In genomic region chr12:49789992-49790391, GRCh38 we compare ENCODE assay signal across 21 cellular contexts. TPM values are rescaled to one million over a fixed set of nuclear protein-coding genes. Genes with fewer than 3 reads are reported as not detected.
DNase-seq lines count a peak whose midpoint lies in the region; ATAC-seq, FAIRE-seq and TF ChIP-seq lines count a peak whose summit lies in the region.
"Had no signal": no experiment of that assay in that cellular context is flagged by ENCODE, and none has a peak within 500 bp of the region (broad histone marks: within the 10 kb centered on the region; RNA-seq: fewer than 3 reads in every experiment).

No MANE protein-coding gene starts in this region.

- H3K36me3 Mint-ChIP-seq in GM23338 (ENCODE audit: low read depth): peaks cover 9% of the 10 kb centered on the region; the same call in 1 of the 3 replicates
- H3K36me3 Mint-ChIP-seq: activated naive CD8-positive, alpha-beta T cell treated with anti-CD3 and anti-CD28 coated beads for 36 hours had no signal

- no peak overlapping the region for H3K27ac ChIP-seq in GM23338 (ENCODE audit: low read depth)
- H3K27ac ChIP-seq: breast epithelium, hepatocyte, ovary, suprapubic skin had no signal

- 0 out of 2 replicates have a peak, but pooled peaks cover 4% of the 10 kb centered on the region for H3K9me2 ChIP-seq in GM23338 (ENCODE audit: insufficient read depth)

- H2AFZ ChIP-seq in GM23338: no peak overlapping the region
- H2AFZ ChIP-seq: hepatocyte had no signal

- H3K36me3 ChIP-seq in GM23338 (ENCODE audit: insufficient read depth): no peaks in the 10 kb centered on the region
- H3K36me3 ChIP-seq: breast epithelium, ovary had no signal

- peaks cover 9% of the 10 kb centered on the region; the same call in 1 of the 2 replicates for H3K4me1 ChIP-seq in GM23338 (ENCODE audit: insufficient read depth)
- H3K4me1 ChIP-seq: breast epithelium, suprapubic skin had no signal

- H3K9me3 Mint-ChIP-seq in GM23338: peaks cover 7% of the 10 kb centered on the region
- H3K9me3 Mint-ChIP-seq: activated naive CD8-positive, alpha-beta T cell treated with anti-CD3 and anti-CD28 coated beads for 36 hours had no signal

- H3K27me3 ChIP-seq in GM23338 (ENCODE audit: insufficient read depth): no peaks in the 10 kb centered on the region
- H3K27me3 ChIP-seq: breast epithelium, hepatocyte, ovary, suprapubic skin had no signal

- no peaks in the 10 kb centered on the region for H3K79me2 ChIP-seq in GM23338 (replicated peaks; ENCODE audit: insufficient read depth)
- H3K79me2 ChIP-seq: hepatocyte had no signal

- no peak overlapping the region for H3K4me2 ChIP-seq in GM23338
- H3K4me2 ChIP-seq: hepatocyte had no signal

- no peak for TF ChIP-seq POLR2A in H54 (IDR thresholded peaks at IDR 0.05; ENCODE audit: low read depth, low read length)

- peak; percentile 34 to 55 for TF ChIP-seq CTCF in GM23338 (conservative IDR thresholded peaks at IDR 0.05; ENCODE audit: low read depth in 2 of 2)
- TF ChIP-seq CTCF in epithelial cell of proximal tubule (conservative IDR thresholded peaks at IDR 0.05; ENCODE audit: low read depth, low read length): peak; percentile 24

- no peaks in the 10 kb centered on the region for H3F3A ChIP-seq in GM23338 (replicated peaks; ENCODE audit: low read depth)

- H3K4me3 ChIP-seq in GM23338: no peak overlapping the region
- H3K4me3 ChIP-seq in epithelial cell of proximal tubule (ENCODE audit: low read depth, low read length): no peak overlapping the region
- H3K4me3 ChIP-seq: breast epithelium, hepatocyte, ovary, suprapubic skin had no signal

- H3K27ac Mint-ChIP-seq in GM23338: peak overlapping the region; percentile 65; the same call in 1 of the 2 replicates
- H3K27ac Mint-ChIP-seq: activated B cell treated with CpG ODN at 0.5 μM for 24 hours; activated naive CD8-positive, alpha-beta T cell treated with anti-CD3 and anti-CD28 coated beads for 36 hours; T-helper 17 cell had no signal

- FAIRE-seq in H54 (lab: Jason Lieb, UNC): no peak

- DNase-seq in GM23338 (ENCODE audit: low spot score): peak; percentile 89
- DNase-seq in NCI-H69 (lab: John Stamatoyannopoulos, UW): peak; percentile 82
- DNase-seq in epithelial cell of proximal tubule (ENCODE audit: low read depth): no peak
- peak; percentile 44 for DNase-seq in posterior vena cava (ENCODE audit: low spot score)
- no peak for DNase-seq in T1000 (lab: John Stamatoyannopoulos, UW)
- DNase-seq in occipital lobe (lab: John Stamatoyannopoulos, UW): no peak
- DNase-seq in H54 (ENCODE audit: insufficient read length, low spot score): no peak
- DNase-seq: activated B cell treated with CpG ODN at 0.5 μM for 24 hours; activated naive CD8-positive, alpha-beta T cell treated with anti-CD3 and anti-CD28 coated beads for 36 hours; AML-193; effector CD8-positive, alpha-beta T cell; GDM1; Karpas-422; SIG-M5; stimulated activated CD4-positive, alpha-beta T cell treated with anti-CD3 and anti-CD28 coated beads, Interleukin-4, amount 100 ng/mL, for 24 hours; T-helper 17 cell had no signal

- peaks cover 19% of the 10 kb centered on the region for H3K4me1 Mint-ChIP-seq in GM23338
- H3K4me1 Mint-ChIP-seq: activated B cell treated with CpG ODN at 0.5 μM for 24 hours; activated naive CD8-positive, alpha-beta T cell treated with anti-CD3 and anti-CD28 coated beads for 36 hours had no signal

- H3K27me3 Mint-ChIP-seq in GM23338 (ENCODE audit: insufficient read depth, low read depth, poor library complexity): peaks cover 14% of the 10 kb centered on the region
- H3K27me3 Mint-ChIP-seq: activated naive CD8-positive, alpha-beta T cell treated with anti-CD3 and anti-CD28 coated beads for 36 hours; T-helper 17 cell had no signal

- intact Hi-C loops in posterior vena cava (cut with DNase I): no loop called here

- peak; percentile 71 for ATAC-seq in GM23338
- ATAC-seq: left lobe of liver, T-helper 17 cell had no signal

- no peak overlapping the region; the same call in 2 of the 3 replicates for H3K4me3 Mint-ChIP-seq in GM23338
- H3K4me3 Mint-ChIP-seq: activated B cell treated with CpG ODN at 0.5 μM for 24 hours; activated naive CD8-positive, alpha-beta T cell treated with anti-CD3 and anti-CD28 coated beads for 36 hours; T-helper 17 cell had no signal

- no peaks in the 10 kb centered on the region; the same call in 1 of the 2 replicates for H4K20me1 ChIP-seq in GM23338 (replicated peaks; ENCODE audit: insufficient read depth)

TF ChIP-seq in GM23338, 12 proteins besides CTCF, POLR2A, EP300 and RAD21 (continues in another document):
- TF ChIP-seq CREB1 (CRISPR knock-in tag; IDR thresholded peaks at IDR 0.05; ENCODE audit: low read depth) (no peak), ZNF331 (CRISPR knock-in tag; IDR thresholded peaks at IDR 0.05; ENCODE audit: low read depth) (no peak), REST (IDR thresholded peaks at IDR 0.05; ENCODE audit: unreplicated experiment) (no peak)

RNA-seq across cellular contexts. Expression of gene NCKAP5L, which starts 38.2 kb away (rescaled TPM):
- 30.0 and 37.0 TPM in 2 replicates for total RNA-seq in GM23338 (2014; rRNA removed; shearing (Covaris generic))
- 10.2 TPM in 2 replicates for polyA plus RNA-seq in GM23338 (2016; fragmentation: Nextera tagmentation; extraction: Ambion mirVana)
- total RNA-seq in epithelial cell of proximal tubule: 8.4 and 14.6 TPM in 2 replicates
- total RNA-seq in posterior vena cava: 10 to 100 TPM; 16.2 to 22.4 TPM
- 10.3 TPM for total RNA-seq in occipital lobe

RNA-seq across cellular contexts. Expression of gene TMBIM6, which starts 48.6 kb away (rescaled TPM):
- total RNA-seq in GM23338 (2014; rRNA removed; shearing (Covaris generic)): 336 and 349 TPM in 2 replicates
- 240 and 245 TPM in 2 replicates for polyA plus RNA-seq in GM23338 (2016; fragmentation: Nextera tagmentation; extraction: Ambion mirVana)
- total RNA-seq in epithelial cell of proximal tubule (429 and 436 TPM in 2 replicates), posterior vena cava (100 to 1,000 TPM; 285 to 313 TPM), occipital lobe (256 TPM)

RNA-seq across cellular contexts. Expression of gene BCDIN3D, which starts 52.9 kb away (rescaled TPM):
- total RNA-seq in GM23338 (2014; rRNA removed; shearing (Covaris generic)): 1.8 and 2.1 TPM in 2 replicates
- 0.89 and 1.4 TPM in 2 replicates for polyA plus RNA-seq in GM23338 (2016; fragmentation: Nextera tagmentation; extraction: Ambion mirVana)
- total RNA-seq in epithelial cell of proximal tubule (1.7 and 7.1 TPM in 2 replicates), posterior vena cava (1 to 10 TPM; 2.5 to 4.0 TPM), occipital lobe (7.2 TPM)

Comparison
In these comparisons a context has a peak if more than half of its experiments do, and no peak if none do; other contexts are left out.
1. DNase-seq: peak in GM23338 (single experiment), NCI-H69 (single experiment) and posterior vena cava (single experiment); none in epithelial cell of proximal tubule (single experiment), T1000 (single experiment), occipital lobe (single experiment) and H54 (single experiment).